In genomic region chr1:111592389-111593361, GRCh38 we compare ENCODE assay signal across 8 cellular contexts. TPM values are rescaled to one million over a fixed set of nuclear protein-coding genes. Genes with fewer than 3 reads are reported as not detected.
DNase-seq lines count a peak whose midpoint lies in the region; ATAC-seq and TF ChIP-seq lines count a peak whose summit lies in the region.

No MANE protein-coding gene starts in this region.

- H3K4me3 Mint-ChIP-seq in endothelial cell (ENCODE audit: unreplicated experiment), result no peak overlapping the region

- H3K4me1 Mint-ChIP-seq in endothelial cell (ENCODE audit: unreplicated experiment), result peaks cover 15% of the 10 kb centered on the region

- no peaks in the 10 kb centered on the region for H3K27me3 ChIP-seq in mucosa of stomach (ENCODE audit: control insufficient read depth, insufficient read depth, low read length)

- DNase-seq in MV-4-11 (lab: John Stamatoyannopoulos, UW), result peak; percentile 57
- peak; percentile 97 for DNase-seq in activated CD8-positive, alpha-beta memory T cell treated with anti-CD3 and anti-CD28 coated beads for 24 hours
- DNase-seq in endothelial cell (ENCODE audit: low spot score), result peak; percentile 4
- peak; percentile 95 for DNase-seq in stimulated activated CD8-positive, alpha-beta memory T cell treated with anti-CD3 and anti-CD28 coated beads, Interleukin-4, amount 100 ng/mL, for 48 hours
- no peak for DNase-seq in NCI-H1105 treated with DMSO at 0.1 percent for 48 hours (lab: John Stamatoyannopoulos, UW)

- no peaks in the 10 kb centered on the region for H3K9me3 Mint-ChIP-seq in endothelial cell (ENCODE audit: unreplicated experiment)

- no peaks in the 10 kb centered on the region for H3K36me3 Mint-ChIP-seq in endothelial cell (ENCODE audit: low read depth, unreplicated experiment)

- no peaks in the 10 kb centered on the region for H3K27me3 Mint-ChIP-seq in endothelial cell (ENCODE audit: unreplicated experiment)

- TF ChIP-seq CTCF in endothelial cell (IDR thresholded peaks at IDR 0.05; ENCODE audit: unreplicated experiment), result no peak

- ATAC-seq in GM18499 (IDR thresholded peaks at IDR 0.05; ENCODE audit: insufficient read depth, unreplicated experiment), result peak; percentile 50
- peak; percentile 80 for ATAC-seq in HG02571 (IDR thresholded peaks at IDR 0.05; ENCODE audit: unreplicated experiment)

- H3K27ac Mint-ChIP-seq in endothelial cell (ENCODE audit: unreplicated experiment), result peak overlapping the region; percentile 65

- H3K36me3 ChIP-seq in mucosa of stomach (ENCODE audit: control insufficient read depth, insufficient read depth, low read length), result no peaks in the 10 kb centered on the region

- peak overlapping the region; percentile 21 for H3K4me3 ChIP-seq in mucosa of stomach (ENCODE audit: low read length)

- H3K4me1 ChIP-seq in mucosa of stomach (ENCODE audit: control insufficient read depth, insufficient read depth, low read length), result peaks cover 55% of the 10 kb centered on the region

- no peaks in the 10 kb centered on the region for H3K9me3 ChIP-seq in mucosa of stomach (ENCODE audit: control insufficient read depth, low read length)

- peak overlapping the region; percentile 40 for H3K9ac ChIP-seq in mucosa of stomach (ENCODE audit: low read length)

RNA-seq across cellular contexts. Expression of gene RAP1A, which starts 26.9 kb away (rescaled TPM):
- 41.7 TPM for total RNA-seq in endothelial cell (ENCODE audit: unreplicated experiment)
